12 cellular contexts compared by ENCODE assay signal in genomic region chr6:140979642-140980091, GRCh38.
DNase-seq lines count a peak whose midpoint lies in the region; ATAC-seq and TF ChIP-seq lines count a peak whose summit lies in the region.
"Had no signal": no experiment of that assay in that cellular context is flagged by ENCODE, and none has a peak within 500 bp of the region (broad histone marks: within the 10 kb centered on the region; RNA-seq: fewer than 3 reads in every experiment).

No MANE protein-coding gene starts in this region.

- ATAC-seq in HG03442 (IDR thresholded peaks at IDR 0.05; ENCODE audit: unreplicated experiment): no peak
- no peak for ATAC-seq in stimulated activated naive CD8-positive, alpha-beta T cell treated with anti-CD3 and anti-CD28 coated beads, Interleukin-15, amount 100 ng/mL, for 72 hours

- peak overlapping the region in 1 of 3 donors; percentile 10 for H3K4me3 ChIP-seq in breast epithelium
- H3K4me3 ChIP-seq in skeletal muscle cell (ENCODE audit: low read depth, low read length): no peak overlapping the region

- intact Hi-C loops in breast epithelium (cut with DNase I; ENCODE audit: low total_unique reads): no loop called here

- peak; percentile 69 for DNase-seq in GM04504 (ENCODE audit: low read depth)
- DNase-seq in breast epithelium (ENCODE audit: low spot score in 2 of 2): peak in 1 of 2 donors; percentile 39
- peak; percentile 17 for DNase-seq in hepatic stellate cell (ENCODE audit: low spot score)
- peak; percentile 90 for DNase-seq in skeletal muscle cell (ENCODE audit: low read depth)
- DNase-seq in cerebellum (ENCODE audit: low spot score): no peak
- no peak for DNase-seq in ureter (ENCODE audit: low spot score)
- DNase-seq in stimulated activated naive CD8-positive, alpha-beta T cell treated with anti-CD3 and anti-CD28 coated beads, Interleukin-15, amount 100 ng/mL, for 72 hours: no peak
- DNase-seq: activated naive CD8-positive, alpha-beta T cell treated with anti-CD3 and anti-CD28 coated beads, Interleukin-2, amount 10 ng/mL, durations not matched to agents 7 days and 5 days; NCI-H187 treated with DMSO at 0.1 percent for 48 hours; occipital lobe had no signal

- H3K27ac Mint-ChIP-seq in stimulated activated naive CD8-positive, alpha-beta T cell treated with anti-CD3 and anti-CD28 coated beads, Interleukin-15, amount 100 ng/mL, for 72 hours: no peak overlapping the region
- H3K27ac Mint-ChIP-seq: activated naive CD8-positive, alpha-beta T cell treated with anti-CD3 and anti-CD28 coated beads, Interleukin-2, amount 10 ng/mL, durations not matched to agents 7 days and 5 days had no signal

- H3K36me3 ChIP-seq in breast epithelium: no peaks in the 10 kb centered on the region

- no peaks in the 10 kb centered on the region for H3K9me3 Mint-ChIP-seq in stimulated activated naive CD8-positive, alpha-beta T cell treated with anti-CD3 and anti-CD28 coated beads, Interleukin-15, amount 100 ng/mL, for 72 hours
- H3K9me3 Mint-ChIP-seq: activated naive CD8-positive, alpha-beta T cell treated with anti-CD3 and anti-CD28 coated beads, Interleukin-2, amount 10 ng/mL, durations not matched to agents 7 days and 5 days had no signal

- no peak overlapping the region for H3K4me3 Mint-ChIP-seq in stimulated activated naive CD8-positive, alpha-beta T cell treated with anti-CD3 and anti-CD28 coated beads, Interleukin-15, amount 100 ng/mL, for 72 hours
- H3K4me3 Mint-ChIP-seq: activated naive CD8-positive, alpha-beta T cell treated with anti-CD3 and anti-CD28 coated beads, Interleukin-2, amount 10 ng/mL, durations not matched to agents 7 days and 5 days had no signal

- TF ChIP-seq CTCF in breast epithelium (IDR thresholded peaks at IDR 0.05): no peak

- peaks cover 0 to 7% of the 10 kb centered on the region in 2 donors for H3K4me1 ChIP-seq in breast epithelium

- H3K4me1 Mint-ChIP-seq in stimulated activated naive CD8-positive, alpha-beta T cell treated with anti-CD3 and anti-CD28 coated beads, Interleukin-15, amount 100 ng/mL, for 72 hours: no peaks in the 10 kb centered on the region
- H3K4me1 Mint-ChIP-seq: activated naive CD8-positive, alpha-beta T cell treated with anti-CD3 and anti-CD28 coated beads, Interleukin-2, amount 10 ng/mL, durations not matched to agents 7 days and 5 days had no signal

- no peaks in the 10 kb centered on the region for H3K27me3 ChIP-seq in breast epithelium

- no peaks in the 10 kb centered on the region for H3K27me3 Mint-ChIP-seq in stimulated activated naive CD8-positive, alpha-beta T cell treated with anti-CD3 and anti-CD28 coated beads, Interleukin-15, amount 100 ng/mL, for 72 hours
- H3K27me3 Mint-ChIP-seq: activated naive CD8-positive, alpha-beta T cell treated with anti-CD3 and anti-CD28 coated beads, Interleukin-2, amount 10 ng/mL, durations not matched to agents 7 days and 5 days had no signal

- no peaks in the 10 kb centered on the region for H3K9me3 ChIP-seq in breast epithelium

- TF ChIP-seq POLR2A in breast epithelium (IDR thresholded peaks at IDR 0.05): no peak

- H3K27ac ChIP-seq in breast epithelium: peak overlapping the region; percentile 39 to 60
- H3K27ac ChIP-seq: HL-60 had no signal

Comparison
In these comparisons a context has a peak if more than half of its experiments do, and no peak if none do; other contexts are left out.
1. DNase-seq: peak in GM04504 (single experiment), hepatic stellate cell (single experiment) and skeletal muscle cell (single experiment); none in cerebellum (single experiment), ureter (single experiment) and stimulated activated naive CD8-positive, alpha-beta T cell treated with anti-CD3 and anti-CD28 coated beads, Interleukin-15, amount 100 ng/mL, for 72 hours (0 of 2).